9 cellular contexts compared by ENCODE assay signal in the genomic region with DNA sequence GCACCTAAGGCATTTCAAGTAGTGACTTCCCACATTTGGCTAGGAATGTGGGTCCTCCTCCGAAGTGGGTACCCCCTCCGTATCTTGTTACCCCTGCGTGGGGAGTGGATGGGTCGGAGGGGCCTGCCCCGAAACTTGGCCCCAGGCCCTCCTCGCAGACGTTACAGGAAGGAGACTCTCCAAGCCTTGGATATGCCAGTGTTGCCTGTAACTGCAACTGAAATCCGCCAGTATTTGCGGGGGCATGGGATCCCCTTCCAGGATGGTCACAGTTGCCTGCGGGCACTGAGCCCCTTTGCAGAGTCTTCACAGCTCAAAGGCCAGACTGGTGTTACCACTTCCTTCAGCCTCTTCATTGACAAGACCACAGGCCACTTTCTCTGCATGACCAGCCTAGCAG. TPM values are rescaled to one million over a fixed set of nuclear protein-coding genes. Genes with fewer than 3 reads are reported as not detected.
DNase-seq lines count a peak whose midpoint lies in the region; ATAC-seq and TF ChIP-seq lines count a peak whose summit lies in the region.
"Had no signal": no experiment of that assay in that cellular context is flagged by ENCODE, and none has a peak within 500 bp of the region (broad histone marks: within the 10 kb centered on the region; RNA-seq: fewer than 3 reads in every experiment).

No MANE protein-coding gene starts in this region.

- H3K4me1 ChIP-seq in GM23248 (ENCODE audit: insufficient read depth) (peaks cover 15% of the 10 kb centered on the region; the same call in 1 of the 2 replicates), gastrocnemius medialis (peaks cover 32 to 37% of the 10 kb centered on the region in 2 donors)

- H4K20me1 ChIP-seq in GM23248 (ENCODE audit: insufficient read depth) (no peaks in the 10 kb centered on the region), SU-DHL-6 (ENCODE audit: low read depth, low read length) (no peaks in the 10 kb centered on the region)

- H3F3A ChIP-seq in GM23248 (ENCODE audit: insufficient read depth), result no peaks in the 10 kb centered on the region
- no peaks in the 10 kb centered on the region; the same call in 1 of the 2 replicates for H3F3A ChIP-seq in SU-DHL-6 (ENCODE audit: insufficient read depth)

- intact Hi-C loops in gastrocnemius medialis (cut with DNase I; ENCODE audit: low total_unique reads), result no loop called here

- H3K79me2 ChIP-seq in GM23248 (ENCODE audit: insufficient read depth), result peaks cover 60% of the 10 kb centered on the region
- peaks cover 44% of the 10 kb centered on the region for H3K79me2 ChIP-seq in SU-DHL-6 (ENCODE audit: insufficient read depth, low read length)

- ATAC-seq in gastrocnemius medialis (no peak), HG03095 (IDR thresholded peaks at IDR 0.05; ENCODE audit: unreplicated experiment) (no peak), HG03097 (IDR thresholded peaks at IDR 0.05; ENCODE audit: low FRiP score, unreplicated experiment) (no peak)

- in situ Hi-C loops in GM23248 (cut with MboI), result no loop called here
- in situ Hi-C loops in gastrocnemius medialis (cut with MboI; ENCODE audit: low sequenced_read_pairs in 4 of 4), result no loop called here

- WGBS in GM23248 (ENCODE audit: low coverage in 1 of 2, low lambda C conversion rate in 2 of 2, missing lambda C conversion rate in 2 of 2), 2 experiments, result 21 to 37% methylated on average over 10 of the region's 10 CpGs

- H3K9me2 ChIP-seq in GM23248 (ENCODE audit: insufficient read depth) (no peaks in the 10 kb centered on the region), SU-DHL-6 (replicated peaks; ENCODE audit: insufficient read depth, low read length) (no peaks in the 10 kb centered on the region)

- peak overlapping the region; percentile 87 for H3K4me2 ChIP-seq in GM23248 (ENCODE audit: unreplicated experiment)
- H3K4me2 ChIP-seq in SU-DHL-6 (ENCODE audit: low read depth, low read length, poor library complexity, severe bottlenecking), result peak overlapping the region; percentile 92

- H3K27me3 ChIP-seq in GM23248 (replicated peaks; ENCODE audit: insufficient read depth) (no peaks in the 10 kb centered on the region), SU-DHL-6 (ENCODE audit: low read length) (no peaks in the 10 kb centered on the region), gastrocnemius medialis (no peaks in the 10 kb centered on the region)

- H3K4me3 ChIP-seq in GM23248 (peak overlapping the region; percentile 98), SU-DHL-6 (ENCODE audit: insufficient read depth, low read length, poor library complexity, severe bottlenecking) (peak overlapping the region; percentile 99), fibroblast of villous mesenchyme (ENCODE audit: low read depth, low read length) (peak overlapping the region; percentile 99), gastrocnemius medialis (peak overlapping the region; percentile 78 to 96 (median 90))

- peaks cover 15% of the 10 kb centered on the region; the same call in 1 of the 2 replicates for H3K36me3 ChIP-seq in GM23248 (ENCODE audit: low read depth)
- no peaks in the 10 kb centered on the region for H3K36me3 ChIP-seq in SU-DHL-6 (ENCODE audit: low read length)
- peaks cover 0 to 40% of the 10 kb centered on the region in 2 donors for H3K36me3 ChIP-seq in gastrocnemius medialis

- H2AFZ ChIP-seq in GM23248, result no peak overlapping the region
- H2AFZ ChIP-seq in SU-DHL-6 (ENCODE audit: low read depth, low read length, severe bottlenecking), result no peak overlapping the region

- H3K27ac ChIP-seq in GM23248, result no peak overlapping the region
- H3K27ac ChIP-seq in SU-DHL-6 (ENCODE audit: low read depth, low read length), result no peak overlapping the region
- H3K27ac ChIP-seq in gastrocnemius medialis, result peak overlapping the region in 2 of 4 donors; percentile 86 to 91

- DNase-seq in GM23248 (no peak), fibroblast of villous mesenchyme (ENCODE audit: low read depth) (no peak), gastrocnemius medialis (no peak), glomerular visceral epithelial cell (ENCODE audit: extremely low spot score) (no peak), SKM-1 (lab: John Stamatoyannopoulos, UW; ENCODE audit: unreplicated experiment) (no peak)
- DNase-seq: NCI-H524 treated with DMSO at 0.1 percent for 48 hours had no signal

- TF ChIP-seq POLR2A in gastrocnemius medialis (IDR thresholded peaks at IDR 0.05), result no peak

- TF ChIP-seq CTCF in SU-DHL-6 (IDR thresholded peaks at IDR 0.05; ENCODE audit: insufficient read depth, low read length, poor library complexity, severe bottlenecking), result no peak
- no peak for TF ChIP-seq CTCF in fibroblast of villous mesenchyme (IDR thresholded peaks at IDR 0.05; ENCODE audit: insufficient read depth, low read depth, low read length)
- TF ChIP-seq CTCF in gastrocnemius medialis (IDR thresholded peaks at IDR 0.05 in 4 of 5, conservative IDR thresholded peaks at IDR 0.05 in 1 of 5), result no peak

- H3K9me3 ChIP-seq in GM23248 (ENCODE audit: low read depth) (no peaks in the 10 kb centered on the region), SU-DHL-6 (ENCODE audit: insufficient read depth, low read length) (no peaks in the 10 kb centered on the region), gastrocnemius medialis (no peaks in the 10 kb centered on the region)

- H3K9ac ChIP-seq in GM23248 (peak overlapping the region; percentile 85), SU-DHL-6 (ENCODE audit: low read length) (peak overlapping the region; percentile 77)

RNA-seq across cellular contexts. Expression of gene TWNK, which starts 0.8 kb away (rescaled TPM):
- 3.4 and 4.4 TPM in 2 replicates for total RNA-seq in GM23248 (2014; rRNA removed; shearing (Covaris generic))
- 3.6 and 4.4 TPM in 2 replicates for polyA plus RNA-seq in GM23248 (2016; fragmentation: Nextera tagmentation; extraction: Ambion mirVana)
- 3.2 and 3.9 TPM in 2 replicates for total RNA-seq in fibroblast of villous mesenchyme
- 10 to 100 TPM in 2 of 4 donors, 1 to 10 TPM in 2; 8.2 to 19.8 (median 10.0) TPM for total RNA-seq in gastrocnemius medialis

RNA-seq across cellular contexts. Expression of gene MRPL43, which starts 0.9 kb away (rescaled TPM):
- total RNA-seq in GM23248 (2014; rRNA removed; shearing (Covaris generic)), result 83.5 and 94.1 TPM in 2 replicates
- 145 and 148 TPM in 2 replicates for polyA plus RNA-seq in GM23248 (2016; fragmentation: Nextera tagmentation; extraction: Ambion mirVana)
- 51.8 and 67.3 TPM in 2 replicates for total RNA-seq in fibroblast of villous mesenchyme
- 100 to 1,000 TPM in 1 of 4 donors, 10 to 100 TPM in 3; 83.3 to 129 (median 92.5) TPM for total RNA-seq in gastrocnemius medialis

RNA-seq across cellular contexts. Expression of gene LZTS2, which starts 11.4 kb away (rescaled TPM):
- 95.2 and 113 TPM in 2 replicates for total RNA-seq in GM23248 (2014; rRNA removed; shearing (Covaris generic))
- polyA plus RNA-seq in GM23248 (2016; fragmentation: Nextera tagmentation; extraction: Ambion mirVana), result 51.1 and 54.8 TPM in 2 replicates
- total RNA-seq in fibroblast of villous mesenchyme, result 87.7 and 134 TPM in 2 replicates
- total RNA-seq in gastrocnemius medialis, result 10 to 100 TPM; 22.5 to 44.7 (median 26.7) TPM

RNA-seq across cellular contexts. Expression of gene SEMA4G, which starts 18.9 kb away (rescaled TPM):
- 0.11 TPM in 1 of 2 replicates, not detected in the other for total RNA-seq in GM23248 (2014; rRNA removed; shearing (Covaris generic))
- 0.44 and 1.1 TPM in 2 replicates for polyA plus RNA-seq in GM23248 (2016; fragmentation: Nextera tagmentation; extraction: Ambion mirVana)
- 0.43 and 0.64 TPM in 2 replicates for total RNA-seq in fibroblast of villous mesenchyme
- 1 to 10 TPM in 1 of 4 donors, under 1 TPM in 3; 0.46 to 1.1 (median 0.52) TPM for total RNA-seq in gastrocnemius medialis

RNA-seq across cellular contexts. Expression of gene PDZD7, which starts 42.8 kb away (rescaled TPM):
- 0.54 TPM in 1 of 2 replicates, not detected in the other for total RNA-seq in GM23248 (2014; rRNA removed; shearing (Covaris generic))
- 1.1 and 1.8 TPM in 2 replicates for polyA plus RNA-seq in GM23248 (2016; fragmentation: Nextera tagmentation; extraction: Ambion mirVana)
- total RNA-seq in fibroblast of villous mesenchyme (1.7 and 1.9 TPM in 2 replicates), gastrocnemius medialis (under 1 TPM in 1 of 4 donors, not detected in 3; 0.11 TPM)
